Comparison of ENCODE assay signal across 8 cellular contexts in genomic region chr10:86971146-86971991, GRCh38. TPM values are rescaled to one million over a fixed set of nuclear protein-coding genes. Genes with fewer than 3 reads are reported as not detected.
DNase-seq lines count a peak whose midpoint lies in the region; ATAC-seq and TF ChIP-seq lines count a peak whose summit lies in the region.

No MANE protein-coding gene starts in this region.

- no peaks in the 10 kb centered on the region; the same call in 1 of the 2 replicates for H3K9me3 ChIP-seq in AG04450 (ENCODE audit: control insufficient read depth, insufficient read depth, low read length)
- H3K9me3 ChIP-seq in Peyer's patch = no peaks in the 10 kb centered on the region
- H3K9me3 ChIP-seq in thoracic aorta = no peaks in the 10 kb centered on the region

- POLR2A ChIA-PET in AG04450 (lab: Yijun Ruan, JAX) = interaction anchor here (0.6 to 1.3 kb wide), 11 partner anchors 12 to 124 kb away, joined by 3 to 6 read pairs (median 3); partner anchors contain the start of genes GLUD1, SHLD2 and SNCG

- CTCF ChIA-PET in AG04450 (lab: Charles Lee) = no interaction called here

- peaks cover 0 to 54% (median 17%) of the 10 kb centered on the region in 4 donors for H3K4me1 ChIP-seq in Peyer's patch
- H3K4me1 ChIP-seq in thoracic aorta (ENCODE audit: control insufficient read depth in 1 of 2, low read depth in 2 of 2) = peaks cover 21 to 47% of the 10 kb centered on the region in 2 donors

- peaks cover 44% of the 10 kb centered on the region for H3K4me1 Mint-ChIP-seq in osteocyte (ENCODE audit: unreplicated experiment)

- ATAC-seq in GM18873 (IDR thresholded peaks at IDR 0.05; ENCODE audit: low FRiP score, unreplicated experiment) (peak; percentile 49), HG03097 (IDR thresholded peaks at IDR 0.05; ENCODE audit: low FRiP score, unreplicated experiment) (peak; percentile 75), thoracic aorta (ENCODE audit: insufficient number of reproducible peaks, low FRiP score, low read depth) (peak; percentile 57)

- DNase-seq in AG04450 (ENCODE audit: low read depth, low spot score) = peak; percentile 72
- peak; percentile 83 to 95 (median 94) for DNase-seq in Peyer's patch
- DNase-seq in activated gamma-delta T cell treated with Interleukin-2 at 50 U/mL for 16 hours = peak; percentile 87
- peak; percentile 75 for DNase-seq in foreskin melanocyte
- peak; percentile 95 for DNase-seq in osteocyte (ENCODE audit: extremely low spot score, unreplicated experiment)
- no peak for DNase-seq in thoracic aorta (ENCODE audit: low spot score)

- no peaks in the 10 kb centered on the region for H3K36me3 Mint-ChIP-seq in osteocyte (ENCODE audit: unreplicated experiment)

- TF ChIP-seq CTCF in AG04450 (IDR thresholded peaks at IDR 0.05; ENCODE audit: low read depth, low read length) = no peak
- peak in 4 of 6 experiments; percentile 16 to 42 (median 40) for TF ChIP-seq CTCF in Peyer's patch (IDR thresholded peaks at IDR 0.05)
- no peak for TF ChIP-seq CTCF in osteocyte (IDR thresholded peaks at IDR 0.05)
- peak; percentile 27 for TF ChIP-seq CTCF in thoracic aorta (IDR thresholded peaks at IDR 0.05)

- H3K36me3 ChIP-seq in Peyer's patch = no peaks in the 10 kb centered on the region
- H3K36me3 ChIP-seq in thoracic aorta = no peaks in the 10 kb centered on the region

- peak overlapping the region; percentile 70 for H3K4me3 ChIP-seq in AG04450 (ENCODE audit: low read depth, low read length)
- H3K4me3 ChIP-seq in Peyer's patch = peak overlapping the region; percentile 42 to 68 (median 60)
- peak overlapping the region; percentile 97 for H3K4me3 ChIP-seq in thoracic aorta

- H3K27ac ChIP-seq in AG04450 (ENCODE audit: low read depth, low read length) (peak overlapping the region; percentile 97), Peyer's patch (peak overlapping the region; percentile 73 to 95 (median 85)), thoracic aorta (peak overlapping the region; percentile 100)

- peak overlapping the region; percentile 97 for H3K27ac Mint-ChIP-seq in osteocyte (ENCODE audit: unreplicated experiment)

- no peaks in the 10 kb centered on the region for H3K27me3 Mint-ChIP-seq in osteocyte (ENCODE audit: unreplicated experiment)

- H3K27me3 ChIP-seq in AG04450 (ENCODE audit: control insufficient read depth, insufficient read depth, low read length) = no peaks in the 10 kb centered on the region
- no peaks in the 10 kb centered on the region for H3K27me3 ChIP-seq in Peyer's patch
- no peaks in the 10 kb centered on the region for H3K27me3 ChIP-seq in thoracic aorta (replicated peaks; ENCODE audit: insufficient read depth)

- TF ChIP-seq POLR2A in Peyer's patch (IDR thresholded peaks at IDR 0.05) = peak; percentile 78 to 88

- H3K4me3 Mint-ChIP-seq in osteocyte (ENCODE audit: unreplicated experiment) = peak overlapping the region; percentile 78

- H3K9me3 Mint-ChIP-seq in osteocyte (ENCODE audit: unreplicated experiment) = no peaks in the 10 kb centered on the region

RNA-seq across cellular contexts. Expression of gene ADIRF, which starts 3.1 kb away (rescaled TPM):
- polyA plus RNA-seq in AG04450 (2011; rRNA removed) = 3.9 and 5.9 TPM in 2 replicates
- 0.37 and 0.56 TPM in 2 replicates for polyA minus RNA-seq in AG04450 (2011; rRNA and poly(A)+ RNA removed)
- total RNA-seq in Peyer's patch (100 to 1,000 TPM in 3 of 4 donors, 10 to 100 TPM in 1; 86.6 to 605 (median 431) TPM), osteocyte (not detected in 2 replicates), thoracic aorta (100 to 1,000 TPM; 318 to 644 TPM)

RNA-seq across cellular contexts. Expression of gene SNCG, which starts 13.0 kb away (rescaled TPM):
- polyA plus RNA-seq in AG04450 (2011; rRNA removed) = 4.6 and 5.3 TPM in 2 replicates
- 2.6 and 2.9 TPM in 2 replicates for polyA minus RNA-seq in AG04450 (2011; rRNA and poly(A)+ RNA removed)
- 1 to 10 TPM in 2 of 4 donors, not detected in 2; 2.4 to 8.2 TPM for total RNA-seq in Peyer's patch
- total RNA-seq in osteocyte = 0.73 TPM in 1 of 2 replicates, not detected in the other
- 100 to 1,000 TPM in 1 of 2 donors, 10 to 100 TPM in 1; 50.9 to 167 TPM for total RNA-seq in thoracic aorta

RNA-seq across cellular contexts. Expression of gene MMRN2, which starts 14.0 kb away (rescaled TPM):
- 0.55 and 0.69 TPM in 2 replicates for polyA plus RNA-seq in AG04450 (2011; rRNA removed)
- 0.28 and 1.6 TPM in 2 replicates for polyA minus RNA-seq in AG04450 (2011; rRNA and poly(A)+ RNA removed)
- total RNA-seq in Peyer's patch (10 to 100 TPM in 2 of 4 donors, 1 to 10 TPM in 2; 2.8 to 16.5 (median 12.6) TPM), osteocyte (0.57 TPM in 1 of 2 replicates, not detected in the other), thoracic aorta (10 to 100 TPM; 49.4 to 55.0 TPM)

RNA-seq across cellular contexts. Expression of gene FAM25A, which starts 48.7 kb away (rescaled TPM):
- not detected in 2 replicates for polyA plus RNA-seq in AG04450 (2011; rRNA removed)
- not detected in 2 replicates for polyA minus RNA-seq in AG04450 (2011; rRNA and poly(A)+ RNA removed)
- total RNA-seq in Peyer's patch = not detected
- total RNA-seq in osteocyte = not detected in 2 replicates
- total RNA-seq in thoracic aorta = not detected

Comparison
In these comparisons a context has a peak if more than half of its experiments do, and no peak if none do; other contexts are left out.
1. CTCF ChIP-seq: peak in Peyer's patch (4 of 6) and thoracic aorta (single experiment); none in AG04450 (single experiment) and osteocyte (single experiment).
2. RNA of gene ADIRF, which starts 3.1 kb away (total RNA-seq): 318 to 644 TPM in thoracic aorta and 86.6 to 605 TPM in Peyer's patch; not detected in osteocyte; every median in the first group is over 10 times any median in the second.
3. RNA of gene SNCG, which starts 13.0 kb away (total RNA-seq): 50.9 to 167 TPM in thoracic aorta; 2.4 to 8.2 TPM in Peyer's patch and 0.73 TPM in osteocyte; every median in the first group is over 4 times any median in the second.
4. Peak in every context shown above with its lines, with median percentiles within 50 percentile points of each other: H3K27ac ChIP-seq, H3K4me3 ChIP-seq and ATAC-seq.